33 cellular contexts compared by ENCODE assay signal in the genomic region with DNA sequence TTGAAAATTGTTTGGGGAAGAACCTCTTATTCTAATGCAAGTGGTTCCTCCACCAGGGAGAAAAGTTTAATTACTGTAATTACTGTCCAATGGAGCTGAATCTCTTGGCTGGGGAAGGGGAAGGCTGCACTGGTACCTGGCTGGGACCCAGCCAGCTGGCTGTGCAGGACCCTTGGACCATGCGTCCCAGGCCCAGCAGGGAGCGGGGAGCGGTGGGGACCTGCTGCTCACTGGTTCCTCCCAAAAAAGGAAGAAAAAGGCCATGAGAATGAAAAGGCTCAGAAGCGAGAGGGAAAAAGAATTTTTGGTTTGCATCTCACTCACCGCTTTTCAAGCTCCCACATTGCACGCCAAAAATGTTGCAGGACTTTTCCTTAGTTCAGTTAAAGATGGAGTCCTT.
"Had no signal": no experiment of that assay in that cellular context is flagged by ENCODE, and none has a peak within 500 bp of the region (broad histone marks: within the 10 kb centered on the region; RNA-seq: fewer than 3 reads in every experiment).

No MANE protein-coding gene starts in this region.

- H3K4me3 ChIP-seq: MG63 had no signal

- H3K9me3 ChIP-seq: MG63 had no signal

- H3K36me3 ChIP-seq: MG63 had no signal

- H3K27me3 ChIP-seq: MG63 had no signal

- DNase-seq: Karpas-422, Kasumi-1, MG63, MM.1S, MV-4-11, NCI-H1048, NCI-H1092, NCI-H1092 treated with DMSO at 0.1 percent for 48 hours, NCI-H1105, NCI-H1105 treated with DMSO at 0.1 percent for 48 hours, NCI-H1417 treated with DMSO at 0.1 percent for 48 hours, NCI-H1436, NCI-H1436 treated with DMSO at 0.1 percent for 48 hours, NCI-H146, NCI-H1694, NCI-H1694 treated with DMSO at 0.1 percent for 48 hours, NCI-H187, NCI-H187 treated with DMSO at 0.1 percent for 48 hours, NCI-H1930, NCI-H2029, NCI-H2029 treated with DMSO at 0.1 percent for 48 hours, NCI-H2081, NCI-H2081 treated with DMSO at 0.1 percent for 48 hours, NCI-H2107, NCI-H2171 treated with DMSO at 0.1 percent for 48 hours, NCI-H2227 treated with DMSO at 0.1 percent for 48 hours, NCI-H226, NCI-H345, NCI-H446, NCI-H446 treated with DMSO at 0.1 percent for 48 hours, NCI-H510A, NCI-H510A treated with DMSO at 0.1 percent for 48 hours, NCI-H524 had no signal
